8 cellular contexts compared by ENCODE assay signal in genomic region chr6:106975699-106976032, GRCh38. TPM values are rescaled to one million over a fixed set of nuclear protein-coding genes. Genes with fewer than 3 reads are reported as not detected.
A peak's percentile ranks its signal among the peaks of the same experiment; 100 is the strongest.
DNase-seq lines count a peak whose midpoint lies in the region; ATAC-seq and TF ChIP-seq lines count a peak whose summit lies in the region.

No MANE protein-coding gene starts in this region.

- peak overlapping the region; percentile 50 for H3K4me3 Mint-ChIP-seq in activated CD8-positive, alpha-beta memory T cell treated with anti-CD3 and anti-CD28 coated beads, Interleukin-2, amount 10 ng/mL, durations not matched to agents 7 days and 5 days

- DNase-seq in activated CD8-positive, alpha-beta memory T cell treated with anti-CD3 and anti-CD28 coated beads, Interleukin-2, amount 10 ng/mL, durations not matched to agents 7 days and 5 days: no peak
- DNase-seq in activated CD8-positive, alpha-beta memory T cell treated with anti-CD3 and anti-CD28 coated beads, Interleukin-2, amount 50 U/mL, for 4 hours: no peak
- no peak for DNase-seq in thoracic aorta (ENCODE audit: low spot score)
- no peak for DNase-seq in erythroblast (lab: John Stamatoyannopoulos, UW)
- DNase-seq in globus pallidus (ENCODE audit: low spot score): no peak

- peaks cover 6% of the 10 kb centered on the region; the same call in 1 of the 2 replicates for H3K9me3 ChIP-seq in iPS-20b (ENCODE audit: insufficient read depth, low read depth, low read length)
- H3K9me3 ChIP-seq in thoracic aorta: no peaks in the 10 kb centered on the region

- peaks cover 1% of the 10 kb centered on the region for H3K36me3 Mint-ChIP-seq in activated CD8-positive, alpha-beta memory T cell treated with anti-CD3 and anti-CD28 coated beads, Interleukin-2, amount 10 ng/mL, durations not matched to agents 7 days and 5 days

- TF ChIP-seq POLR2A in erythroblast (IDR thresholded peaks at IDR 0.05; ENCODE audit: low read length): no peak

- H3K36me3 ChIP-seq in iPS-20b (ENCODE audit: insufficient read depth, low read depth, low read length) (peaks cover 36% of the 10 kb centered on the region), thoracic aorta (no peaks in the 10 kb centered on the region)

- H3K27ac Mint-ChIP-seq in activated CD8-positive, alpha-beta memory T cell treated with anti-CD3 and anti-CD28 coated beads, Interleukin-2, amount 10 ng/mL, durations not matched to agents 7 days and 5 days: no peak overlapping the region

- peak overlapping the region; percentile 94 for H3K9ac ChIP-seq in iPS-20b (ENCODE audit: low read depth, low read length)

- CTCF ChIA-PET in activated CD8-positive, alpha-beta memory T cell treated with anti-CD3 and anti-CD28 coated beads, Interleukin-2, amount 10 ng/mL, durations not matched to agents 7 days and 5 days (lab: Charles Lee): no interaction called here

- H3K27me3 ChIP-seq in iPS-20b (ENCODE audit: insufficient read depth, low read length) (no peaks in the 10 kb centered on the region), thoracic aorta (replicated peaks; ENCODE audit: insufficient read depth) (peaks cover 4% of the 10 kb centered on the region)

- H3K4me1 Mint-ChIP-seq in activated CD8-positive, alpha-beta memory T cell treated with anti-CD3 and anti-CD28 coated beads, Interleukin-2, amount 10 ng/mL, durations not matched to agents 7 days and 5 days: peaks cover 10% of the 10 kb centered on the region

- peak overlapping the region; percentile 81 for H3K4me3 ChIP-seq in iPS-20b (ENCODE audit: low read length)
- H3K4me3 ChIP-seq in thoracic aorta: peak overlapping the region; percentile 77

- H3K27ac ChIP-seq in VCaP (peak overlapping the region; percentile 93), iPS-20b (ENCODE audit: low read length) (peak overlapping the region; percentile 90), thoracic aorta (no peak overlapping the region)

- H3K4me1 ChIP-seq in iPS-20b (ENCODE audit: insufficient read depth, low read length): peaks cover 8% of the 10 kb centered on the region; the same call in 1 of the 2 replicates
- peaks cover 11 to 24% of the 10 kb centered on the region in 2 donors for H3K4me1 ChIP-seq in thoracic aorta (ENCODE audit: control insufficient read depth in 1 of 2, low read depth in 2 of 2)

- H3K27me3 Mint-ChIP-seq in activated CD8-positive, alpha-beta memory T cell treated with anti-CD3 and anti-CD28 coated beads, Interleukin-2, amount 10 ng/mL, durations not matched to agents 7 days and 5 days: peaks cover 63% of the 10 kb centered on the region

- TF ChIP-seq CTCF in VCaP (conservative IDR thresholded peaks at IDR 0.05) (no peak), thoracic aorta (IDR thresholded peaks at IDR 0.05) (no peak)

- no peaks in the 10 kb centered on the region for H3K9me3 Mint-ChIP-seq in activated CD8-positive, alpha-beta memory T cell treated with anti-CD3 and anti-CD28 coated beads, Interleukin-2, amount 10 ng/mL, durations not matched to agents 7 days and 5 days (ENCODE audit: low read depth)

- no peak for ATAC-seq in activated CD8-positive, alpha-beta memory T cell treated with anti-CD3 and anti-CD28 coated beads, Interleukin-2, amount 10 ng/mL, durations not matched to agents 7 days and 5 days
- ATAC-seq in thoracic aorta (ENCODE audit: insufficient number of reproducible peaks, low FRiP score, low read depth) (no peak), esophagus mucosa (no peak)

RNA-seq across cellular contexts. Expression of gene CD24, which starts 1.1 kb away (rescaled TPM):
- total RNA-seq in activated CD8-positive, alpha-beta memory T cell treated with anti-CD3 and anti-CD28 coated beads, Interleukin-2, amount 10 ng/mL, durations not matched to agents 7 days and 5 days: under 1 TPM in 1 of 2 experiments, not detected in 1; 0.23 TPM
- total RNA-seq in thoracic aorta: 1 to 10 TPM in 1 of 2 donors, under 1 TPM in 1; 0.95 to 6.6 TPM
- 1,371 TPM for total RNA-seq in esophagus mucosa

RNA-seq across cellular contexts. Expression of gene MTRES1, which starts 52.3 kb away (rescaled TPM):
- total RNA-seq in activated CD8-positive, alpha-beta memory T cell treated with anti-CD3 and anti-CD28 coated beads, Interleukin-2, amount 10 ng/mL, durations not matched to agents 7 days and 5 days: 10 to 100 TPM; 16.2 to 18.2 TPM
- total RNA-seq in thoracic aorta (10 to 100 TPM in 1 of 2 donors, 1 to 10 TPM in 1; 9.6 to 10.4 TPM), esophagus mucosa (9.7 TPM)

Comparison
In these comparisons a context has a peak if more than half of its experiments do, and no peak if none do; other contexts are left out.
1. H3K27ac ChIP-seq: peak in VCaP (single experiment) and iPS-20b (single experiment); none in thoracic aorta (0 of 2).
2. RNA of gene CD24, which starts 1.1 kb away (total RNA-seq): 1,371 TPM in esophagus mucosa (single experiment); 0.95 to 6.6 TPM in thoracic aorta and 0.23 TPM in activated CD8-positive, alpha-beta memory T cell treated with anti-CD3 and anti-CD28 coated beads, Interleukin-2, amount 10 ng/mL, durations not matched to agents 7 days and 5 days; every median in the first group is over 100 times any median in the second.